Comparison of ENCODE assay signal across 18 cellular contexts in the genomic region with DNA sequence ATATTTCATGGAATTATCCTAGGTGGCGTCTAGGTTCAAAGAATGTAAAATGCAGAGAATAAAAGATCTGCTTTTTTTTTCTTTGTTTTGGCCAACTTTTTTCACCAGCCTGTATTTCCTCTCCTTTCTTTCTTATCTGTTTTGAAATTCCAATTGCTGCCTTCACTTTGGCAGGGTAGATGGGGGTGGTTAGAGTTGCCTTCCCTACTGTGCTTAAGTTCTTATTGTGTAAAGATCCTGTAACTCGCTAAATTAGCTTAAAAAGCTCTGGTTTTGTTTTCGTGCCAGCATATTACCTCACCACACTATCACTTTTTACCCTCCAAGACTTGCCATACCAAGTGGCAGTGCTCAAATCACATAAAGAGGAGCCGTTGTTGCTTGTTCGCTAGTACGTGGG.
"Had no signal": no experiment of that assay in that cellular context is flagged by ENCODE, and none has a peak within 500 bp of the region (broad histone marks: within the 10 kb centered on the region; RNA-seq: fewer than 3 reads in every experiment).

No MANE protein-coding gene starts in this region.

- H3K27me3 ChIP-seq: ascending aorta, esophagus squamous epithelium, ovary, right lobe of liver, spleen, thyroid gland had no signal

- H3K36me3 ChIP-seq: ascending aorta, esophagus squamous epithelium, ovary, right lobe of liver, spleen, thyroid gland had no signal

- DNase-seq: activated CD4-positive, alpha-beta T cell treated with anti-CD3 and anti-CD28 coated beads, Interleukin-2, amount 10 ng/mL, durations not matched to agents 24 days and 14 days; activated CD8-positive, alpha-beta memory T cell treated with anti-CD3 and anti-CD28 coated beads, Interleukin-2, amount 50 U/mL, for 4 hours; activated naive CD4-positive, alpha-beta T cell treated with anti-CD3 and anti-CD28 coated beads, Interleukin-2, amount 10 ng/mL, durations not matched to agents 7 days and 5 days; activated naive CD8-positive, alpha-beta T cell treated with anti-CD3 and anti-CD28 coated beads, Interleukin-2, amount 50 U/mL, for 24 hours; activated T-cell treated with anti-CD3 and anti-CD28 coated beads, Interleukin-2, amount 50 U/mL, for 4 hours; effector CD8-positive, alpha-beta T cell; esophagus squamous epithelium; ovary; right lobe of liver; spleen; stimulated activated naive CD4-positive, alpha-beta T cell treated with Interleukin-2 at 50 U/mL for 16 hours; thyroid gland had no signal

- H3K36me3 Mint-ChIP-seq: activated naive CD4-positive, alpha-beta T cell treated with anti-CD3 and anti-CD28 coated beads, Interleukin-2, amount 10 ng/mL, durations not matched to agents 7 days and 5 days had no signal

- H3K4me1 ChIP-seq: ascending aorta, esophagus squamous epithelium, right lobe of liver, spleen, thyroid gland had no signal

- FAIRE-seq: keratinocyte had no signal

- H3K27ac Mint-ChIP-seq: activated CD4-positive, alpha-beta T cell treated with anti-CD3 and anti-CD28 coated beads, Interleukin-2, amount 10 ng/mL, durations not matched to agents 24 days and 14 days; activated naive CD4-positive, alpha-beta T cell treated with anti-CD3 and anti-CD28 coated beads, Interleukin-2, amount 10 ng/mL, durations not matched to agents 7 days and 5 days; activated naive CD8-positive, alpha-beta T cell treated with anti-CD3 and anti-CD28 coated beads, Interleukin-2, amount 50 U/mL, for 24 hours; dendritic cell treated with granulocyte-macrophage colony-stimulating factor and Interleukin-4, amounts not matched to agents 40 ng/mL and 50 ng/mL, for 4 days had no signal

- ATAC-seq: activated naive CD8-positive, alpha-beta T cell treated with anti-CD3 and anti-CD28 coated beads, Interleukin-2, amount 50 U/mL, for 24 hours; activated T-cell treated with anti-CD3 and anti-CD28 coated beads, Interleukin-2, amount 50 U/mL, for 4 hours; left lobe of liver; right lobe of liver had no signal

- H3K4me3 ChIP-seq: ascending aorta, esophagus squamous epithelium, lung, ovary, right lobe of liver, SK-N-MC, spleen, thyroid gland had no signal

- H3K4me1 Mint-ChIP-seq: activated CD4-positive, alpha-beta T cell treated with anti-CD3 and anti-CD28 coated beads, Interleukin-2, amount 10 ng/mL, durations not matched to agents 24 days and 14 days; activated naive CD4-positive, alpha-beta T cell treated with anti-CD3 and anti-CD28 coated beads, Interleukin-2, amount 10 ng/mL, durations not matched to agents 7 days and 5 days; activated naive CD8-positive, alpha-beta T cell treated with anti-CD3 and anti-CD28 coated beads, Interleukin-2, amount 50 U/mL, for 24 hours had no signal

- H3K9me3 ChIP-seq: ascending aorta, esophagus squamous epithelium, ovary, right lobe of liver, thyroid gland had no signal

- H3K4me3 Mint-ChIP-seq: activated CD4-positive, alpha-beta T cell treated with anti-CD3 and anti-CD28 coated beads, Interleukin-2, amount 10 ng/mL, durations not matched to agents 24 days and 14 days; activated naive CD4-positive, alpha-beta T cell treated with anti-CD3 and anti-CD28 coated beads, Interleukin-2, amount 10 ng/mL, durations not matched to agents 7 days and 5 days; activated naive CD8-positive, alpha-beta T cell treated with anti-CD3 and anti-CD28 coated beads, Interleukin-2, amount 50 U/mL, for 24 hours; activated T-cell treated with anti-CD3 and anti-CD28 coated beads, Interleukin-2, amount 50 U/mL, for 4 hours; dendritic cell treated with granulocyte-macrophage colony-stimulating factor and Interleukin-4, amounts not matched to agents 40 ng/mL and 50 ng/mL, for 4 days had no signal

- H3K27ac ChIP-seq: ascending aorta, esophagus squamous epithelium, ovary, right lobe of liver, SK-N-MC, spleen, thyroid gland had no signal

- H3K27me3 Mint-ChIP-seq: activated CD4-positive, alpha-beta T cell treated with anti-CD3 and anti-CD28 coated beads, Interleukin-2, amount 10 ng/mL, durations not matched to agents 24 days and 14 days; activated naive CD4-positive, alpha-beta T cell treated with anti-CD3 and anti-CD28 coated beads, Interleukin-2, amount 10 ng/mL, durations not matched to agents 7 days and 5 days; activated naive CD8-positive, alpha-beta T cell treated with anti-CD3 and anti-CD28 coated beads, Interleukin-2, amount 50 U/mL, for 24 hours; dendritic cell treated with granulocyte-macrophage colony-stimulating factor and Interleukin-4, amounts not matched to agents 40 ng/mL and 50 ng/mL, for 4 days had no signal
